In the genomic region with DNA sequence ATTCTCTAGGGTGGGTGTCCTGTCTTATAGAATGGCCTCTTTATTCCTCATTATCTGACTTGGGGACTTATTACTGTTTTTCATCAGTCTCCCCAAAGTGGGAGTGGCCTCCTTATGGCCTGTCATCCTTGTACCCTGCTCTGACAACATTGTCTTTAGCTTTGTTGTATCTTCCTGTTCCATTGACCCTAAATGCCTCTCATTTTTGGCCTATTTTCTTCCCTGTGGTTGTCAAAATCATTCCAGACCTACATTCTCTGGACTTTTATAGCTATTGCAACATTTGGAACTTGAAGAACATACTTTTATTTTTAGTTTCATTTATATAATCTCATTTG, we compare ENCODE assay signal across 9 cellular contexts.
DNase-seq lines count a peak whose midpoint lies in the region; ATAC-seq and TF ChIP-seq lines count a peak whose summit lies in the region.
"Had no signal": no experiment of that assay in that cellular context is flagged by ENCODE, and none has a peak within 500 bp of the region (broad histone marks: within the 10 kb centered on the region; RNA-seq: fewer than 3 reads in every experiment).

No MANE protein-coding gene starts in this region.

- peak; percentile 2 for TF ChIP-seq CTCF in nephron progenitor cell (IDR thresholded peaks at IDR 0.05)

- DNase-seq in GM04503 (ENCODE audit: low read depth) (peak; percentile 64), amniotic epithelial cell (ENCODE audit: low read depth) (peak; percentile 46), nephron progenitor cell (no peak)
- DNase-seq: amniotic stem cell had no signal

- H3K27me3 Mint-ChIP-seq in nephron progenitor cell (ENCODE audit: low read depth, poor library complexity): no peaks in the 10 kb centered on the region

- no peaks in the 10 kb centered on the region for H3K9me3 Mint-ChIP-seq in nephron progenitor cell

- H3K4me1 Mint-ChIP-seq in nephron progenitor cell: peaks cover 13% of the 10 kb centered on the region

- no peak overlapping the region for H3K27ac Mint-ChIP-seq in nephron progenitor cell

- no peak overlapping the region for H3K4me3 Mint-ChIP-seq in nephron progenitor cell

- peaks cover 80% of the 10 kb centered on the region for H3K36me3 Mint-ChIP-seq in nephron progenitor cell (ENCODE audit: low read depth)

- ATAC-seq in HG02610 (IDR thresholded peaks at IDR 0.05; ENCODE audit: unreplicated experiment): peak; percentile 13
- no peak for ATAC-seq in HG03571 (IDR thresholded peaks at IDR 0.05; ENCODE audit: unreplicated experiment)
- no peak for ATAC-seq in GM18861 (IDR thresholded peaks at IDR 0.05; ENCODE audit: unreplicated experiment)
- ATAC-seq in HG03457 (IDR thresholded peaks at IDR 0.05; ENCODE audit: unreplicated experiment): no peak
- no peak for ATAC-seq in HG02973 (IDR thresholded peaks at IDR 0.05; ENCODE audit: unreplicated experiment)
